In genomic region chr10:72800000-72800740, GRCh38 we compare ENCODE assay signal across 1 cellular context.
TF ChIP-seq lines count a peak whose summit lies in the region.

No MANE protein-coding gene starts in this region.

TF ChIP-seq in K562, 482 proteins besides CTCF, POLR2A, EP300 and RAD21 (continued from another document and continues in another):
- no peak for TF ChIP-seq TFE3 (CRISPR knock-in tag; IDR thresholded peaks at IDR 0.05)
- TF ChIP-seq ZNF584 (CRISPR knock-in tag; IDR thresholded peaks at IDR 0.05; ENCODE audit: low read depth): no peak
- no peak for TF ChIP-seq HOMEZ (CRISPR knock-in tag; IDR thresholded peaks at IDR 0.05)
- no peak for TF ChIP-seq FOXJ3 (CRISPR knock-in tag; IDR thresholded peaks at IDR 0.05)
- TF ChIP-seq BHLHE40 (IDR thresholded peaks at IDR 0.05; ENCODE audit: low read length): no peak
- TF ChIP-seq NCOA1 (IDR thresholded peaks at IDR 0.05; ENCODE audit: low read depth): 0 out of 2 replicates have a peak, but pooled peaks have one; percentile 22
- no peak for TF ChIP-seq AFF4 (CRISPR knock-in tag; IDR thresholded peaks at IDR 0.05)
- 0 out of 2 replicates have a peak, but pooled peaks have one; percentile 0 for TF ChIP-seq L3MBTL2 (IDR thresholded peaks at IDR 0.05)
- no peak for TF ChIP-seq ZNF717 (CRISPR knock-in tag; IDR thresholded peaks at IDR 0.05)
- no peak for TF ChIP-seq ZNF512 (tag; IDR thresholded peaks at IDR 0.05)
- TF ChIP-seq, protein P1, sequence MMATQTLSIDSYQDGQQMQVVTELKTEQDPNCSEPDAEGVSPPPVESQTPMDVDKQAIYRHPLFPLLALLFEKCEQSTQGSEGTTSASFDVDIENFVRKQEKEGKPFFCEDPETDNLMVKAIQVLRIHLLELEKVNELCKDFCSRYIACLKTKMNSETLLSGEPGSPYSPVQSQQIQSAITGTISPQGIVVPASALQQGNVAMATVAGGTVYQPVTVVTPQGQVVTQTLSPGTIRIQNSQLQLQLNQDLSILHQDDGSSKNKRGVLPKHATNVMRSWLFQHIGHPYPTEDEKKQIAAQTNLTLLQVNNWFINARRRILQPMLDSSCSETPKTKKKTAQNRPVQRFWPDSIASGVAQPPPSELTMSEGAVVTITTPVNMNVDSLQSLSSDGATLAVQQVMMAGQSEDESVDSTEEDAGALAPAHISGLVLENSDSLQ (IDR thresholded peaks at IDR 0.05): peak; percentile 91
- peak; percentile 86 for TF ChIP-seq ETV1 (tag; conservative IDR thresholded peaks at IDR 0.05; ENCODE audit: low read depth)
- TF ChIP-seq, protein P2, sequence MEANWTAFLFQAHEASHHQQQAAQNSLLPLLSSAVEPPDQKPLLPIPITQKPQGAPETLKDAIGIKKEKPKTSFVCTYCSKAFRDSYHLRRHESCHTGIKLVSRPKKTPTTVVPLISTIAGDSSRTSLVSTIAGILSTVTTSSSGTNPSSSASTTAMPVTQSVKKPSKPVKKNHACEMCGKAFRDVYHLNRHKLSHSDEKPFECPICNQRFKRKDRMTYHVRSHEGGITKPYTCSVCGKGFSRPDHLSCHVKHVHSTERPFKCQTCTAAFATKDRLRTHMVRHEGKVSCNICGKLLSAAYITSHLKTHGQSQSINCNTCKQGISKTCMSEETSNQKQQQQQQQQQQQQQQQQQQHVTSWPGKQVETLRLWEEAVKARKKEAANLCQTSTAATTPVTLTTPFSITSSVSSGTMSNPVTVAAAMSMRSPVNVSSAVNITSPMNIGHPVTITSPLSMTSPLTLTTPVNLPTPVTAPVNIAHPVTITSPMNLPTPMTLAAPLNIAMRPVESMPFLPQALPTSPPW (CRISPR knock-in tag; IDR thresholded peaks at IDR 0.05): no peak
- TF ChIP-seq ELF2 (CRISPR knock-in tag; IDR thresholded peaks at IDR 0.05): no peak
- no peak for TF ChIP-seq ZBTB34 (CRISPR knock-in tag; IDR thresholded peaks at IDR 0.05)
- TF ChIP-seq, protein P3, sequence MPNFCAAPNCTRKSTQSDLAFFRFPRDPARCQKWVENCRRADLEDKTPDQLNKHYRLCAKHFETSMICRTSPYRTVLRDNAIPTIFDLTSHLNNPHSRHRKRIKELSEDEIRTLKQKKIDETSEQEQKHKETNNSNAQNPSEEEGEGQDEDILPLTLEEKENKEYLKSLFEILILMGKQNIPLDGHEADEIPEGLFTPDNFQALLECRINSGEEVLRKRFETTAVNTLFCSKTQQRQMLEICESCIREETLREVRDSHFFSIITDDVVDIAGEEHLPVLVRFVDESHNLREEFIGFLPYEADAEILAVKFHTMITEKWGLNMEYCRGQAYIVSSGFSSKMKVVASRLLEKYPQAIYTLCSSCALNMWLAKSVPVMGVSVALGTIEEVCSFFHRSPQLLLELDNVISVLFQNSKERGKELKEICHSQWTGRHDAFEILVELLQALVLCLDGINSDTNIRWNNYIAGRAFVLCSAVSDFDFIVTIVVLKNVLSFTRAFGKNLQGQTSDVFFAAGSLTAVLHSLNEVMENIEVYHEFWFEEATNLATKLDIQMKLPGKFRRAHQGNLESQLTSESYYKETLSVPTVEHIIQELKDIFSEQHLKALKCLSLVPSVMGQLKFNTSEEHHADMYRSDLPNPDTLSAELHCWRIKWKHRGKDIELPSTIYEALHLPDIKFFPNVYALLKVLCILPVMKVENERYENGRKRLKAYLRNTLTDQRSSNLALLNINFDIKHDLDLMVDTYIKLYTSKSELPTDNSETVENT (CRISPR knock-in tag; IDR thresholded peaks at IDR 0.05): no peak
- no peak for TF ChIP-seq CREB3L1 (IDR thresholded peaks at IDR 0.05; ENCODE audit: borderline replicate concordance, low read depth)
- no peak for TF ChIP-seq SMARCA5 (IDR thresholded peaks at IDR 0.05)
- TF ChIP-seq KLF6 (CRISPR knock-in tag; IDR thresholded peaks at IDR 0.05; ENCODE audit: borderline replicate concordance): 0 out of 2 replicates have a peak, but pooled peaks have one; percentile 2
- TF ChIP-seq TAF7 (tag; IDR thresholded peaks at IDR 0.05): no peak
- TF ChIP-seq TARDBP (IDR thresholded peaks at IDR 0.05): peak; percentile 37; the same call in 1 of the 2 replicates
- no peak for TF ChIP-seq EGR1 (conservative IDR thresholded peaks at IDR 0.05)
- TF ChIP-seq ATF7 (IDR thresholded peaks at IDR 0.05): peak; percentile 75
- TF ChIP-seq CC2D1A (IDR thresholded peaks at IDR 0.05): 0 out of 2 replicates have a peak, but pooled peaks have one; percentile 31
- TF ChIP-seq, protein P4, sequence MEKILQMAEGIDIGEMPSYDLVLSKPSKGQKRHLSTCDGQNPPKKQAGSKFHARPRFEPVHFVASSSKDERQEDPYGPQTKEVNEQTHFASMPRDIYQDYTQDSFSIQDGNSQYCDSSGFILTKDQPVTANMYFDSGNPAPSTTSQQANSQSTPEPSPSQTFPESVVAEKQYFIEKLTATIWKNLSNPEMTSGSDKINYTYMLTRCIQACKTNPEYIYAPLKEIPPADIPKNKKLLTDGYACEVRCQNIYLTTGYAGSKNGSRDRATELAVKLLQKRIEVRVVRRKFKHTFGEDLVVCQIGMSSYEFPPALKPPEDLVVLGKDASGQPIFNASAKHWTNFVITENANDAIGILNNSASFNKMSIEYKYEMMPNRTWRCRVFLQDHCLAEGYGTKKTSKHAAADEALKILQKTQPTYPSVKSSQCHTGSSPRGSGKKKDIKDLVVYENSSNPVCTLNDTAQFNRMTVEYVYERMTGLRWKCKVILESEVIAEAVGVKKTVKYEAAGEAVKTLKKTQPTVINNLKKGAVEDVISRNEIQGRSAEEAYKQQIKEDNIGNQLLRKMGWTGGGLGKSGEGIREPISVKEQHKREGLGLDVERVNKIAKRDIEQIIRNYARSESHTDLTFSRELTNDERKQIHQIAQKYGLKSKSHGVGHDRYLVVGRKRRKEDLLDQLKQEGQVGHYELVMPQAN (IDR thresholded peaks at IDR 0.05; ENCODE audit: borderline replicate concordance): no peak
- TF ChIP-seq ZFX (CRISPR knock-in tag; IDR thresholded peaks at IDR 0.05): no peak
- no peak for TF ChIP-seq ZNF695 (CRISPR knock-in tag; IDR thresholded peaks at IDR 0.05)
- TF ChIP-seq TCF3 (CRISPR knock-in tag; IDR thresholded peaks at IDR 0.05): peak; percentile 78
- peak; percentile 90 for TF ChIP-seq DPF2 (IDR thresholded peaks at IDR 0.05)
- TF ChIP-seq ZNF253 (CRISPR knock-in tag; conservative IDR thresholded peaks at IDR 0.05): no peak
- no peak for TF ChIP-seq NCOA6 (IDR thresholded peaks at IDR 0.05)
- no peak for TF ChIP-seq TEAD2 (tag; IDR thresholded peaks at IDR 0.05)
- peak; percentile 91 for TF ChIP-seq CBFA2T3 (IDR thresholded peaks at IDR 0.05)
- no peak for TF ChIP-seq ZNF445 (CRISPR knock-in tag; IDR thresholded peaks at IDR 0.05; ENCODE audit: low read depth)
- 0 out of 2 replicates have a peak, but pooled peaks have one; percentile 34 for TF ChIP-seq POLR2AphosphoS5 (IDR thresholded peaks at IDR 0.05; ENCODE audit: control insufficient read depth, insufficient read depth, low read depth, low read length)
- TF ChIP-seq SP1 (CRISPR knock-in tag; IDR thresholded peaks at IDR 0.05): no peak
- no peak for TF ChIP-seq ZNF12 (CRISPR knock-in tag; IDR thresholded peaks at IDR 0.05)
- no peak for TF ChIP-seq TFAM (CRISPR knock-in tag; conservative IDR thresholded peaks at IDR 0.05)
- TF ChIP-seq NFIC (IDR thresholded peaks at IDR 0.05): peak; percentile 67
- TF ChIP-seq ERF (CRISPR knock-in tag; IDR thresholded peaks at IDR 0.05): no peak
- no peak for TF ChIP-seq FOXJ2 (tag; IDR thresholded peaks at IDR 0.05)
- TF ChIP-seq ZNF124 (CRISPR knock-in tag; IDR thresholded peaks at IDR 0.05): no peak
- 0 out of 2 replicates have a peak, but pooled peaks have one; percentile 47 for TF ChIP-seq KLF16 (IDR thresholded peaks at IDR 0.05)
- TF ChIP-seq MIER1 (IDR thresholded peaks at IDR 0.05; ENCODE audit: low read depth): no peak
- TF ChIP-seq ATF1 (CRISPR knock-in tag; IDR thresholded peaks at IDR 0.05): no peak
- no peak for TF ChIP-seq ATF1 (tag; IDR thresholded peaks at IDR 0.05)
- TF ChIP-seq FOXO4 (CRISPR knock-in tag; IDR thresholded peaks at IDR 0.05): no peak
- TF ChIP-seq CCNT2 (IDR thresholded peaks at IDR 0.05; ENCODE audit: borderline replicate concordance, extremely low read depth, insufficient read length, low read depth, low read length): no peak
